In the genomic region with DNA sequence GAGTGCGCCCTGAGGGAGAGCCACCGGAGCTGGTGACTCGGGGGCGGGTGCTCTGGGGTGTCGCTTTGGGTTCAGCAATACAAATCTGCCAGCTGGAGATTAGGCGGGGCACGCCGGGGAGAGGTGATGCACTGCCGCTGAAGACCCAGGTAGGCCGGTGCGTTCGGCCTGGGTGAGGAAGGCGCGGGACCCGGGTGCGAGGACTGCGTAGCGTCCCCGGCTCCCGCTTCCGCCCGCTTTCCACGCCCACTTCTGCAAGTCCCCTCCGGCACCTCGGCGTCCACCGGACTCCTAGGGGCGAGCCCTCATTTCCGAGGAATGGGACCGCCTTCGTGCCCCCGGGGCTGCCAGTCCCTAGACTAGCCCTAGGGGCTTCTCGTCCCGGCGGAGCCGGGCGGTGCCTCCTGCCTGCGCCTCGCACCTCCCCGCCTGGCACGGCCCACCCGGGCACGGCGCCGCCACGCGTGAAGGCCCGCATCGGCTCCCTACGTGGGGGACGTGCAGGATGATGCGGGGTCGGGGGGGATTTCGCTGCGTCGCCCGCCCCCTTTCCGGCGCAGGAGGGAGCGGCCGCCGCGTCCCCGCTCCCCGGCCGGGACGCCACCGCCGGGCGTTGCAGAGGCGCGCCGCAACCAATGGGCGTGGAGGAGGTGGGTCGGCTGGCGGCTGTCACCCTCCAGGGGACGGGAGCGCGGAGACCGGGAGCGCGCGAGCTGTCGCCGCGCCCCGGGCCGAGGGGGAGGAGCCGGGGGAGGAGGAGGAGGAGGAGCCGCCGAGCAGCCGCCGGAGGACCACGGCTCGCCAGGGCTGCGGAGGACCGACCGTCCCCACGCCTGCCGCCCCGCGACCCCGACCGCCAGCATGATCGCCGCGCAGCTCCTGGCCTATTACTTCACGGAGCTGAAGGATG, we compare ENCODE assay signal across 8 cellular contexts. TPM values are rescaled to one million over a fixed set of nuclear protein-coding genes. Genes with fewer than 3 reads are reported as not detected.
A peak's percentile ranks its signal among the peaks of the same experiment; 100 is the strongest.
DNase-seq lines count a peak whose midpoint lies in the region; ATAC-seq and TF ChIP-seq lines count a peak whose summit lies in the region.

No MANE protein-coding gene starts in this region.

- CTCF ChIA-PET in CD8-positive, alpha-beta memory T cell (lab: Charles Lee): interaction anchor here (0.9 to 2.2 kb wide), 6 partner anchors 9 to 90 kb away, joined by 3 to 5 read pairs (median 4); no protein-coding TSS in a partner anchor

- peaks cover 0 to 1% of the 10 kb centered on the region in 2 donors for H3K27me3 Mint-ChIP-seq in CD8-positive, alpha-beta memory T cell
- peaks cover 15% of the 10 kb centered on the region for H3K27me3 Mint-ChIP-seq in endothelial cell (ENCODE audit: unreplicated experiment)

- H3K4me1 ChIP-seq in CD8-positive, alpha-beta memory T cell (ENCODE audit: insufficient read depth, low read length): peaks cover 28% of the 10 kb centered on the region

- H3K4me3 ChIP-seq in CD8-positive, alpha-beta memory T cell (ENCODE audit: low read length): peak overlapping the region; percentile 92

- no peaks in the 10 kb centered on the region for H3K9me3 ChIP-seq in CD8-positive, alpha-beta memory T cell (ENCODE audit: low read length)

- H3K4me1 Mint-ChIP-seq in CD8-positive, alpha-beta memory T cell: peaks cover 35 to 49% (median 36%) of the 10 kb centered on the region in 3 donors
- H3K4me1 Mint-ChIP-seq in endothelial cell (ENCODE audit: unreplicated experiment): peaks cover 56% of the 10 kb centered on the region

- no peaks in the 10 kb centered on the region for H3K9me3 Mint-ChIP-seq in CD8-positive, alpha-beta memory T cell
- no peaks in the 10 kb centered on the region for H3K9me3 Mint-ChIP-seq in endothelial cell (ENCODE audit: unreplicated experiment)

- H3K27ac Mint-ChIP-seq in CD8-positive, alpha-beta memory T cell: peak overlapping the region; percentile 85 to 99 (median 90)
- H3K27ac Mint-ChIP-seq in endothelial cell (ENCODE audit: unreplicated experiment): no peak overlapping the region

- POLR2A ChIA-PET in CD8-positive, alpha-beta memory T cell (lab: Charles Lee): interaction anchor here (0.6 to 1.0 kb wide), 6 partner anchors 9 to 788 kb away, joined by 3 to 5 read pairs (median 3); no protein-coding TSS in a partner anchor

- no peak for TF ChIP-seq CTCF in endothelial cell (IDR thresholded peaks at IDR 0.05; ENCODE audit: unreplicated experiment)

- ATAC-seq in GM19395 (IDR thresholded peaks at IDR 0.05; ENCODE audit: unreplicated experiment) (peak; percentile 77), HG03521 (IDR thresholded peaks at IDR 0.05; ENCODE audit: unreplicated experiment) (peak; percentile 81)

- DNase-seq in CD8-positive, alpha-beta memory T cell: peak; percentile 88 to 95 (median 92)
- DNase-seq in NOMO-1 (lab: John Stamatoyannopoulos, UW; ENCODE audit: unreplicated experiment in 2 of 2): peak; percentile 84 to 87
- peak; percentile 63 for DNase-seq in activated CD8-positive, alpha-beta memory T cell treated with anti-CD3 and anti-CD28 coated beads, Interleukin-2, amount 50 U/mL, for 1 hour (ENCODE audit: extremely low read depth)
- peak; percentile 91 for DNase-seq in endothelial cell (ENCODE audit: low spot score)
- peak; percentile 87 for DNase-seq in midbrain (lab: John Stamatoyannopoulos, UW)
- DNase-seq in stimulated activated CD8-positive, alpha-beta memory T cell treated with anti-CD3 and anti-CD28 coated beads, Interleukin-2, amount 100 ng/mL, for 1 hour (ENCODE audit: low read depth in 2 of 2): peak; percentile 81 to 82

- H3K4me3 Mint-ChIP-seq in CD8-positive, alpha-beta memory T cell: peak overlapping the region; percentile 93 to 100 (median 96)
- peak overlapping the region; percentile 98 for H3K4me3 Mint-ChIP-seq in endothelial cell (ENCODE audit: unreplicated experiment)

- no peaks in the 10 kb centered on the region for H3K36me3 ChIP-seq in CD8-positive, alpha-beta memory T cell (ENCODE audit: insufficient read depth, low read length)

- peak overlapping the region; percentile 87 for H3K27ac ChIP-seq in CD8-positive, alpha-beta memory T cell (ENCODE audit: low read depth, low read length)

- H3K36me3 Mint-ChIP-seq in CD8-positive, alpha-beta memory T cell: peaks cover 0 to 9% (median 0%) of the 10 kb centered on the region in 3 donors
- no peaks in the 10 kb centered on the region for H3K36me3 Mint-ChIP-seq in endothelial cell (ENCODE audit: low read depth, unreplicated experiment)

- H3K27me3 ChIP-seq in CD8-positive, alpha-beta memory T cell (ENCODE audit: insufficient read depth, low read length, poor library complexity, severe bottlenecking): no peaks in the 10 kb centered on the region

RNA-seq across cellular contexts. Expression of gene HK1, which starts 40.0 kb away (rescaled TPM):
- 100 to 1,000 TPM; 151 to 153 TPM for total RNA-seq in CD8-positive, alpha-beta memory T cell
- 144 TPM for polyA plus RNA-seq in CD8-positive, alpha-beta memory T cell
- total RNA-seq in endothelial cell (ENCODE audit: unreplicated experiment): 162 TPM

Comparison
In these comparisons a context has a peak if more than half of its experiments do, and no peak if none do; other contexts are left out.
1. Peak in every context shown above with its lines: DNase-seq, ATAC-seq, H3K4me3 ChIP-seq and H3K27ac ChIP-seq.